In genomic region chr7:138472292-138473079, GRCh38 we compare ENCODE assay signal across 30 cellular contexts. TPM values are rescaled to one million over a fixed set of nuclear protein-coding genes. Genes with fewer than 3 reads are reported as not detected.
DNase-seq lines count a peak whose midpoint lies in the region; ATAC-seq, FAIRE-seq and TF ChIP-seq lines count a peak whose summit lies in the region.
"Had no signal": no experiment of that assay in that cellular context is flagged by ENCODE, and none has a peak within 500 bp of the region (broad histone marks: within the 10 kb centered on the region; RNA-seq: fewer than 3 reads in every experiment).

No MANE protein-coding gene starts in this region.

- H3K4me1 ChIP-seq in GM23338 (ENCODE audit: insufficient read depth) (peaks cover 54% of the 10 kb centered on the region), HUES48 (ENCODE audit: control insufficient read depth, insufficient read depth, low read length) (peaks cover 56% of the 10 kb centered on the region), H1 (replicated peaks in 1 of 4; ENCODE audit: control insufficient read depth in 3 of 4, insufficient read depth in 4 of 4, low read length in 3 of 4) (peaks cover 0 to 31% (median 4%) of the 10 kb centered on the region in 4 experiments; a peak in 3 of 7 replicates), tibial nerve (peaks cover 0 to 11% (median 2%) of the 10 kb centered on the region in 4 donors)
- H3K4me1 ChIP-seq: SJSA1 had no signal

- no peak overlapping the region for H4K8ac ChIP-seq in H1 (ENCODE audit: extremely low read depth, insufficient read depth, low read length)

- H3K27ac Mint-ChIP-seq in GM23338, result peak overlapping the region; percentile 73
- peak overlapping the region; percentile 8 for H3K27ac Mint-ChIP-seq in mesothelial cell of epicardium
- no peak overlapping the region for H3K27ac Mint-ChIP-seq in activated T-helper 2 cell treated with anti-CD3 and anti-CD28 coated beads, Interferon-gamma antibody, Interleukin-2, Interleukin-4, amounts not matched to agents 10 μg/mL and 5 μg/mL and 100 μg/mL, durations not matched to agents 14 hours and 24 hours and 36 hours
- H3K27ac Mint-ChIP-seq: CD8-positive, alpha-beta T cell; IgD-negative memory B cell had no signal

- no peak overlapping the region for H2BK120ac ChIP-seq in H1 (replicated peaks; ENCODE audit: low read depth, low read length)

- H3K14ac ChIP-seq in H1 (ENCODE audit: insufficient read length), result no peak overlapping the region

- H3K27me3 ChIP-seq in GM23338 (ENCODE audit: insufficient read depth) (no peaks in the 10 kb centered on the region), HUES48 (ENCODE audit: control insufficient read depth, insufficient read depth, low read length) (no peaks in the 10 kb centered on the region), H1 (replicated peaks in 1 of 4; ENCODE audit: control insufficient read depth in 3 of 4, extremely low read depth in 1 of 4, insufficient read depth in 3 of 4, low read length in 3 of 4) (no peaks in the 10 kb centered on the region), tibial nerve (no peaks in the 10 kb centered on the region)
- H3K27me3 ChIP-seq: SJSA1 had no signal

- H3K4me1 Mint-ChIP-seq in GM23338, result peaks cover 61% of the 10 kb centered on the region
- H3K4me1 Mint-ChIP-seq in mesothelial cell of epicardium, result peaks cover 35% of the 10 kb centered on the region
- peaks cover 19% of the 10 kb centered on the region for H3K4me1 Mint-ChIP-seq in activated T-helper 2 cell treated with anti-CD3 and anti-CD28 coated beads, Interferon-gamma antibody, Interleukin-2, Interleukin-4, amounts not matched to agents 10 μg/mL and 5 μg/mL and 100 μg/mL, durations not matched to agents 14 hours and 24 hours and 36 hours (ENCODE audit: low read depth)

- POLR2A ChIA-PET in H1 (lab: Charles Lee; ENCODE audit: partially characterized antibody), result interaction anchor here (0.6 to 1.9 kb wide), 6 partner anchors 10 to 121 kb away, joined by 3 to 7 read pairs (median 6); partner anchors contain the start of gene TRIM24

- H3K9me3 Mint-ChIP-seq in GM23338 (no peaks in the 10 kb centered on the region; the same call in 2 of the 3 replicates), mesothelial cell of epicardium (no peaks in the 10 kb centered on the region)
- H3K9me3 Mint-ChIP-seq in activated T-helper 2 cell treated with anti-CD3 and anti-CD28 coated beads, Interferon-gamma antibody, Interleukin-2, Interleukin-4, amounts not matched to agents 10 μg/mL and 5 μg/mL and 100 μg/mL, durations not matched to agents 14 hours and 24 hours and 36 hours, result no peaks in the 10 kb centered on the region
- H3K9me3 Mint-ChIP-seq: CD8-positive, alpha-beta T cell; IgD-negative memory B cell had no signal

- no peak overlapping the region for H2BK15ac ChIP-seq in H1 (ENCODE audit: low read length)

- CTCF ChIA-PET in H1 (lab: Charles Lee; ENCODE audit: partially characterized antibody), result no interaction called here

- H4K5ac ChIP-seq in H1 (ENCODE audit: insufficient read length, low read depth, low read length), result no peak overlapping the region

- H3K9me2 ChIP-seq in GM23338 (ENCODE audit: insufficient read depth), result no peaks in the 10 kb centered on the region

- H3K23ac ChIP-seq in H1 (ENCODE audit: insufficient read length), result no peak overlapping the region

- intact Hi-C loops in activated T-helper 2 cell treated with anti-CD3 and anti-CD28 coated beads, Interferon-gamma antibody, Interleukin-2, Interleukin-4, amounts not matched to agents 10 μg/mL and 5 μg/mL and 100 μg/mL, durations not matched to agents 14 hours and 24 hours and 36 hours (cut with micrococcal nuclease), result no loop called here

- H3K36me3 ChIP-seq in GM23338 (ENCODE audit: insufficient read depth) (no peaks in the 10 kb centered on the region), HUES48 (ENCODE audit: control insufficient read depth, insufficient read depth, low read length) (peaks cover 40% of the 10 kb centered on the region), H1 (ENCODE audit: control insufficient read depth in 2 of 4, insufficient read depth in 4 of 4, low read length in 3 of 4) (peaks cover 0 to 24% (median 4%) of the 10 kb centered on the region in 4 experiments; a peak in 4 of 8 replicates), tibial nerve (no peaks in the 10 kb centered on the region)
- H3K36me3 ChIP-seq: SJSA1 had no signal

- H3K9me3 ChIP-seq in HUES48 (ENCODE audit: control insufficient read depth, insufficient read depth, low read length), result no peaks in the 10 kb centered on the region
- H3K9me3 ChIP-seq in H1 (ENCODE audit: insufficient read depth in 2 of 2, low read depth in 1 of 2, low read length in 1 of 2), result no peaks in the 10 kb centered on the region
- H3K9me3 ChIP-seq in tibial nerve, result no peaks in the 10 kb centered on the region
- H3K9me3 ChIP-seq: A549, Caco-2, HAP-1, SJSA1 had no signal

- DNase-seq in GM23338 (ENCODE audit: low spot score), result peak; percentile 45
- DNase-seq in H1 (ENCODE audit: low read depth in 1 of 2, low spot score in 2 of 2), result no peak
- no peak for DNase-seq in mesothelial cell of epicardium (ENCODE audit: low spot score in 2 of 2, unreplicated experiment in 2 of 2)
- no peak for DNase-seq in activated T-helper 2 cell treated with anti-CD3 and anti-CD28 coated beads, Interferon-gamma antibody, Interleukin-2, Interleukin-4, amounts not matched to agents 10 μg/mL and 5 μg/mL and 100 μg/mL, durations not matched to agents 14 hours and 24 hours and 36 hours (ENCODE audit: low spot score)
- no peak for DNase-seq in tibial nerve (ENCODE audit: low spot score in 2 of 2)
- DNase-seq: C1 segment of cervical spinal cord; Caco-2; CD8-positive, alpha-beta T cell; DMS 273 treated with DMSO at 0.1 percent for 48 hours; DMS79; EL; GDM1; NCI-H1048; NCI-H1417; NCI-H1694; NCI-H2029 treated with DMSO at 0.1 percent for 48 hours; NCI-H446 treated with DMSO at 0.1 percent for 48 hours; NCI-H526; NCI-H82; NK-92 treated with Interleukin-12 subunit alpha and Interleukin-12 subunit beta, amount 100 ng/mL, for 24 hours; PC-3 had no signal

- TF ChIP-seq EP300 in H1 (IDR thresholded peaks at IDR 0.05; ENCODE audit: borderline replicate concordance in 1 of 2, low read depth in 2 of 2, low read length in 2 of 2) (no peak), tibial nerve (IDR thresholded peaks at IDR 0.05) (no peak)

- no peak overlapping the region for H3K4ac ChIP-seq in H1 (replicated peaks; ENCODE audit: insufficient read length, low read depth, low read length)

- H2BK20ac ChIP-seq in H1 (ENCODE audit: low read length), result no peak overlapping the region

- H3K27me3 Mint-ChIP-seq in GM23338 (ENCODE audit: insufficient read depth, low read depth, poor library complexity) (peaks cover 4% of the 10 kb centered on the region), mesothelial cell of epicardium (ENCODE audit: low read depth) (no peaks in the 10 kb centered on the region)
- no peaks in the 10 kb centered on the region for H3K27me3 Mint-ChIP-seq in activated T-helper 2 cell treated with anti-CD3 and anti-CD28 coated beads, Interferon-gamma antibody, Interleukin-2, Interleukin-4, amounts not matched to agents 10 μg/mL and 5 μg/mL and 100 μg/mL, durations not matched to agents 14 hours and 24 hours and 36 hours (ENCODE audit: low read depth)
- H3K27me3 Mint-ChIP-seq: IgD-negative memory B cell had no signal

- no peak for TF ChIP-seq RAD21 in H1 (IDR thresholded peaks at IDR 0.05 in 1 of 2, conservative IDR thresholded peaks at IDR 0.05 in 1 of 2; ENCODE audit: low read depth in 2 of 2, low read length in 2 of 2)

- 81% methylated on average over 7 of the region's 7 CpGs; no CpG with 5 or more reads in 1 of the 2 experiments for WGBS in H1 (ENCODE audit: extremely low coverage in 1 of 2, insufficient coverage in 1 of 2, insufficient read length in 1 of 2, insufficient replicate concordance in 2 of 2, low coverage in 1 of 2, low lambda C conversion rate in 2 of 2, missing lambda C conversion rate in 1 of 2), 2 experiments
- WGBS in tibial nerve, 2 donors, result 91 to 96% methylated on average over 7 of the region's 7 CpGs

- no peak for FAIRE-seq in H1 (lab: Jason Lieb, UNC)
- FAIRE-seq: A549, GM12878, HTR-8/SVneo had no signal

- H4K20me1 ChIP-seq in GM23338 (replicated peaks; ENCODE audit: insufficient read depth) (peaks cover 82% of the 10 kb centered on the region), H1 (replicated peaks in 1 of 2; ENCODE audit: control insufficient read depth in 1 of 2, insufficient read depth in 2 of 2, low read length in 2 of 2) (peaks cover 22 to 51% of the 10 kb centered on the region in 2 experiments)

- ATAC-seq in GM23338, result no peak; the same call in 2 of the 3 replicates
- ATAC-seq in esophagus mucosa, result no peak
- ATAC-seq: A549; CD8-positive, alpha-beta T cell; GM12878; PC-3; Right ventricle myocardium inferior had no signal

- no peak overlapping the region for H2AK5ac ChIP-seq in H1 (ENCODE audit: low read depth, low read length)

- no peaks in the 10 kb centered on the region for H3F3A ChIP-seq in GM23338 (replicated peaks; ENCODE audit: low read depth)

- peak; percentile 20 to 65; a peak in 2 of 3 replicates for TF ChIP-seq POLR2A in H1 (IDR thresholded peaks at IDR 0.05; ENCODE audit: control extremely low read depth in 1 of 2, low read depth in 2 of 2, low read length in 2 of 2)
- TF ChIP-seq POLR2A in tibial nerve (IDR thresholded peaks at IDR 0.05), result no peak

- H3K9ac ChIP-seq in HUES48 (ENCODE audit: low read depth, low read length) (no peak overlapping the region), H1 (replicated peaks in 1 of 4; ENCODE audit: extremely low read depth in 1 of 4, low read depth in 3 of 4, low read length in 3 of 4) (no peak overlapping the region)

- no peak overlapping the region for H3K56ac ChIP-seq in H1 (replicated peaks; ENCODE audit: insufficient read length, low read depth, low read length)

- peak overlapping the region; percentile 31; the same call in 1 of the 3 replicates for H3K4me3 Mint-ChIP-seq in GM23338
- H3K4me3 Mint-ChIP-seq in mesothelial cell of epicardium, result no peak overlapping the region
- H3K4me3 Mint-ChIP-seq in activated T-helper 2 cell treated with anti-CD3 and anti-CD28 coated beads, Interferon-gamma antibody, Interleukin-2, Interleukin-4, amounts not matched to agents 10 μg/mL and 5 μg/mL and 100 μg/mL, durations not matched to agents 14 hours and 24 hours and 36 hours (ENCODE audit: low read depth), result no peak overlapping the region
- H3K4me3 Mint-ChIP-seq: CD8-positive, alpha-beta T cell had no signal

- H3K18ac ChIP-seq in H1 (ENCODE audit: extremely low read depth, low read length), result no peak overlapping the region

- no peak overlapping the region for H2BK12ac ChIP-seq in H1 (ENCODE audit: low read depth, low read length)

- H4K91ac ChIP-seq in H1 (replicated peaks; ENCODE audit: insufficient read length, low read length), result no peak overlapping the region

- TF ChIP-seq CTCF in GM23338 (conservative IDR thresholded peaks at IDR 0.05; ENCODE audit: low read depth in 2 of 2) (no peak), H1 (IDR thresholded peaks at IDR 0.05; ENCODE audit: control extremely low read depth in 1 of 3, insufficient read depth in 1 of 3, low read depth in 1 of 3, low read length in 3 of 3) (no peak), mesothelial cell of epicardium (IDR thresholded peaks at IDR 0.05; ENCODE audit: unreplicated experiment) (no peak), tibial nerve (IDR thresholded peaks at IDR 0.05) (no peak)

- H2AFZ ChIP-seq in GM23338 (no peak overlapping the region), H1 (ENCODE audit: low read length) (no peak overlapping the region)

- H3K4me2 ChIP-seq in GM23338 (peak overlapping the region; percentile 6; the same call in 1 of the 2 replicates), H1 (ENCODE audit: insufficient read depth in 1 of 2, low read depth in 2 of 2, low read length in 2 of 2) (peak overlapping the region; percentile 4 to 45; a peak in 2 of 4 replicates)
- H3K4me2 ChIP-seq: A549 had no signal

- peaks cover 21% of the 10 kb centered on the region; the same call in 2 of the 3 replicates for H3K36me3 Mint-ChIP-seq in GM23338 (ENCODE audit: low read depth)
- peaks cover 3% of the 10 kb centered on the region for H3K36me3 Mint-ChIP-seq in mesothelial cell of epicardium
- H3K36me3 Mint-ChIP-seq in activated T-helper 2 cell treated with anti-CD3 and anti-CD28 coated beads, Interferon-gamma antibody, Interleukin-2, Interleukin-4, amounts not matched to agents 10 μg/mL and 5 μg/mL and 100 μg/mL, durations not matched to agents 14 hours and 24 hours and 36 hours (ENCODE audit: low read depth), result peaks cover 9% of the 10 kb centered on the region
- H3K36me3 Mint-ChIP-seq: CD8-positive, alpha-beta T cell; IgD-negative memory B cell had no signal

- no peaks in the 10 kb centered on the region; the same call in 1 of the 2 replicates for H3K23me2 ChIP-seq in H1 (ENCODE audit: low read depth, low read length)

- H3K27ac ChIP-seq in GM23338 (ENCODE audit: low read depth), result peak overlapping the region; percentile 46; the same call in 1 of the 2 replicates
- peak overlapping the region; percentile 48 for H3K27ac ChIP-seq in HUES48 (ENCODE audit: low read depth, low read length)
- H3K27ac ChIP-seq in H1 (ENCODE audit: low read depth, low read length), result 0 out of 2 replicates have a peak overlapping the region, but pooled peaks have one; percentile 19
- no peak overlapping the region for H3K27ac ChIP-seq in tibial nerve
- H3K27ac ChIP-seq: A549, SJSA1 had no signal

- no peaks in the 10 kb centered on the region for H3K79me1 ChIP-seq in H1 (ENCODE audit: low read depth, low read length)

- no peak overlapping the region for H2BK5ac ChIP-seq in H1 (ENCODE audit: low read depth, low read length)

- no peak overlapping the region for H3K4me3 ChIP-seq in GM23338
- H3K4me3 ChIP-seq in HUES48 (ENCODE audit: low read depth, low read length), result no peak overlapping the region
- H3K4me3 ChIP-seq in H1 (ENCODE audit: extremely low read depth in 1 of 4, insufficient read depth in 2 of 4, low read depth in 3 of 4, low read length in 4 of 4), result peak overlapping the region in 1 of 4 experiments; percentile 16; a peak in 1 of 8 replicates
- no peak overlapping the region for H3K4me3 ChIP-seq in tibial nerve
- H3K4me3 ChIP-seq: A549, GM12878, HAP-1, SJSA1 had no signal

- H3K79me2 ChIP-seq in GM23338 (replicated peaks; ENCODE audit: insufficient read depth), result peaks cover 100% of the 10 kb centered on the region
- peaks cover 73 to 99% of the 10 kb centered on the region in 2 experiments for H3K79me2 ChIP-seq in H1 (ENCODE audit: control insufficient read depth in 1 of 2, insufficient read depth in 2 of 2, low read length in 2 of 2)

RNA-seq across cellular contexts. Expression of gene TRIM24, which starts 12.4 kb away (rescaled TPM):
- 120 and 126 TPM in 2 replicates for total RNA-seq in GM23338 (2014; rRNA removed; shearing (Covaris generic))
- polyA plus RNA-seq in GM23338 (2016; fragmentation: Nextera tagmentation; extraction: Ambion mirVana) (61.2 and 67.0 TPM in 2 replicates), H1 (2011; rRNA removed) (50.4 and 67.6 TPM in 2 replicates)
- 146 and 149 TPM in 2 replicates for total RNA-seq in H1 (2021; fragmentation: NEBNext Ultra II Directional; extraction: Animal tissue kit (Norgen Biotek cat#: 25700))
- 76.4 TPM for polyA plus RNA-seq in H1 (2011; cell fraction: cytosol; rRNA removed)
- polyA plus RNA-seq in H1 (2011; cell fraction: nucleus; rRNA removed), result 67.0 TPM
- polyA plus RNA-seq in H1 (2012, experiment 1 of 2), result 66.2 to 90.3 TPM (median 78.6 TPM) in 4 replicates
- polyA plus RNA-seq in H1 (2012, experiment 2 of 2), result 5.6 TPM
- 87.4 TPM for polyA plus RNA-seq in H1 (2013, experiment 1 of 2)
- polyA plus RNA-seq in H1 (2013, experiment 2 of 2), result 86.9 TPM
- 147 and 171 TPM in 2 replicates for polyA minus RNA-seq in H1 (2011; rRNA and poly(A)+ RNA removed)
- polyA minus RNA-seq in H1 (2011; cell fraction: cytosol; rRNA and poly(A)+ RNA removed), result 117 TPM
- polyA minus RNA-seq in H1 (2011; cell fraction: nucleus; rRNA and poly(A)+ RNA removed), result 216 TPM
- total RNA-seq in mesothelial cell of epicardium (85.3 to 89.3 TPM (median 86.6 TPM) in 3 replicates), esophagus mucosa (9.2 TPM), tibial nerve (10 to 100 TPM; 15.9 to 20.5 (median 17.7) TPM)
- 16.7 and 17.6 TPM in 2 replicates for total RNA-seq in activated T-helper 2 cell treated with anti-CD3 and anti-CD28 coated beads, Interferon-gamma antibody, Interleukin-2, Interleukin-4, amounts not matched to agents 10 μg/mL and 5 μg/mL and 100 μg/mL, durations not matched to agents 14 hours and 24 hours and 36 hours

Comparison
In these comparisons a context has a peak if more than half of its experiments do, and no peak if none do; other contexts are left out.
1. H3K27ac ChIP-seq: peak in GM23338 (single experiment), HUES48 (single experiment) and H1 (single experiment); none in tibial nerve (0 of 4).
2. POLR2A ChIP-seq: peak in H1 (2 of 2); none in tibial nerve (0 of 2).